In genomic region chr1:22206551-22207125, GRCh38 we compare ENCODE assay signal across 19 cellular contexts.
DNase-seq lines count a peak whose midpoint lies in the region; ATAC-seq, FAIRE-seq and TF ChIP-seq lines count a peak whose summit lies in the region.
"Had no signal": no experiment of that assay in that cellular context is flagged by ENCODE, and none has a peak within 500 bp of the region (broad histone marks: within the 10 kb centered on the region; RNA-seq: fewer than 3 reads in every experiment).

No MANE protein-coding gene starts in this region.

- in situ Hi-C loops in GM23248 (cut with MboI), result no loop called here
- in situ Hi-C loops in K562 (cut with MboI), result no loop called here

- H4K20me1 ChIP-seq in GM23248 (ENCODE audit: insufficient read depth) (no peaks in the 10 kb centered on the region), K562 (replicated peaks; ENCODE audit: control insufficient read depth, insufficient read depth, low read length) (peaks cover 8% of the 10 kb centered on the region)

- H3K36me3 ChIP-seq in GM23248 (ENCODE audit: low read depth), result no peaks in the 10 kb centered on the region
- H3K36me3 ChIP-seq in K562 (ENCODE audit: control insufficient read depth, insufficient read depth, low read length), result no peaks in the 10 kb centered on the region
- H3K36me3 ChIP-seq in kidney (ENCODE audit: control insufficient read depth in 1 of 2, insufficient read depth in 2 of 2, low read length in 2 of 2), result no peaks in the 10 kb centered on the region
- no peaks in the 10 kb centered on the region for H3K36me3 ChIP-seq in sigmoid colon
- no peaks in the 10 kb centered on the region for H3K36me3 ChIP-seq in left ventricle myocardium inferior

- H3K9me3 ChIP-seq in GM23248 (ENCODE audit: low read depth), result no peaks in the 10 kb centered on the region
- no peaks in the 10 kb centered on the region for H3K9me3 ChIP-seq in K562 (replicated peaks; ENCODE audit: control insufficient read depth, insufficient read depth, low read depth, low read length)
- no peaks in the 10 kb centered on the region for H3K9me3 ChIP-seq in kidney (ENCODE audit: control insufficient read depth in 1 of 2, low read length in 2 of 2)
- H3K9me3 ChIP-seq in sigmoid colon, result no peaks in the 10 kb centered on the region
- no peaks in the 10 kb centered on the region for H3K9me3 ChIP-seq in left ventricle myocardium inferior (replicated peaks)

- no peak for TF ChIP-seq RAD21 in K562 (CRISPR knock-in tag; conservative IDR thresholded peaks at IDR 0.05 in 1 of 2, IDR thresholded peaks at IDR 0.05 in 1 of 2)

- no peak overlapping the region for H3K9ac ChIP-seq in GM23248
- H3K9ac ChIP-seq in K562 (ENCODE audit: insufficient read depth in 1 of 2, low read depth in 2 of 2, low read length in 2 of 2), result no peak overlapping the region
- H3K9ac ChIP-seq in kidney (ENCODE audit: low read length in 2 of 2), result no peak overlapping the region

- H3K4me3 ChIP-seq in GM23248 (no peak overlapping the region), K562 (no peak overlapping the region), kidney (ENCODE audit: low read length in 2 of 2) (no peak overlapping the region), sigmoid colon (no peak overlapping the region), left ventricle myocardium inferior (no peak overlapping the region)

- H3K4me1 ChIP-seq in GM23248 (ENCODE audit: insufficient read depth) (no peaks in the 10 kb centered on the region), K562 (replicated peaks in 1 of 2; ENCODE audit: control insufficient read depth in 2 of 2, insufficient read depth in 2 of 2, low read length in 2 of 2) (no peaks in the 10 kb centered on the region), kidney (ENCODE audit: control insufficient read depth in 1 of 2, insufficient read depth in 1 of 2, low read depth in 1 of 2, low read length in 2 of 2) (peaks cover 0 to 4% of the 10 kb centered on the region in 2 donors), sigmoid colon (peaks cover 0 to 3% (median 0%) of the 10 kb centered on the region in 4 donors), left ventricle myocardium inferior (no peaks in the 10 kb centered on the region)

- H3K9me1 ChIP-seq in K562 (ENCODE audit: control insufficient read depth, insufficient read depth, low read length), result peaks cover 6% of the 10 kb centered on the region

- no peak for TF ChIP-seq POLR2A in K562 (conservative IDR thresholded peaks at IDR 0.05)
- no peak for TF ChIP-seq POLR2A in sigmoid colon (IDR thresholded peaks at IDR 0.05)

- no peak for ATAC-seq in K562

- TF ChIP-seq CTCF in K562 (IDR thresholded peaks at IDR 0.05 in 2 of 3, conservative IDR thresholded peaks at IDR 0.05 in 1 of 3; ENCODE audit: insufficient read depth in 2 of 3, low read depth in 1 of 3, low read length in 3 of 3) (no peak), kidney (IDR thresholded peaks at IDR 0.05; ENCODE audit: borderline replicate concordance, extremely low read depth, insufficient read depth) (no peak), sigmoid colon (IDR thresholded peaks at IDR 0.05) (no peak), left ventricle myocardium inferior (IDR thresholded peaks at IDR 0.05; ENCODE audit: borderline replicate concordance) (no peak)

- H3K4me2 ChIP-seq in GM23248 (ENCODE audit: unreplicated experiment) (no peak overlapping the region), K562 (ENCODE audit: insufficient read depth, low read length) (no peak overlapping the region)

- H3K27me3 ChIP-seq in GM23248 (replicated peaks; ENCODE audit: insufficient read depth) (peaks cover 74% of the 10 kb centered on the region), K562 (ENCODE audit: control insufficient read depth in 2 of 2, insufficient read depth in 2 of 2, low read length in 2 of 2) (peaks cover 50 to 67% of the 10 kb centered on the region in 2 experiments), sigmoid colon (peaks cover 13 to 51% (median 39%) of the 10 kb centered on the region in 3 donors), left ventricle myocardium inferior (ENCODE audit: low read depth) (peaks cover 82% of the 10 kb centered on the region)

- WGBS in GM23248 (ENCODE audit: low coverage in 1 of 2, low lambda C conversion rate in 2 of 2, missing lambda C conversion rate in 2 of 2), 2 experiments, result 73 to 80% methylated on average over 6 of the region's 6 CpGs
- 4% methylated on average over 6 of the region's 6 CpGs for WGBS in K562 (ENCODE audit: insufficient coverage, low coverage, missing lambda C conversion rate)
- WGBS in sigmoid colon, 2 donors, result 88 to 91% methylated on average over 6 of the region's 6 CpGs

- no peaks in the 10 kb centered on the region for H3K9me2 ChIP-seq in GM23248 (ENCODE audit: insufficient read depth)

- no TSS peak for BruUV-seq in K562 (replicated peaks; lab: Mats Ljungman, UMichigan)

- H3K79me2 ChIP-seq in GM23248 (ENCODE audit: insufficient read depth), result no peaks in the 10 kb centered on the region
- no peaks in the 10 kb centered on the region for H3K79me2 ChIP-seq in K562 (ENCODE audit: control insufficient read depth, insufficient read depth, low read length)

- no peaks in the 10 kb centered on the region for H3F3A ChIP-seq in GM23248 (ENCODE audit: insufficient read depth)

- FAIRE-seq in K562 (lab: Jason Lieb, UNC) (no peak), kidney (lab: Jason Lieb, UNC) (no peak)
- FAIRE-seq: A204.1, G401.6, GM12891 had no signal

- CTCF ChIA-PET in K562 (lab: Yijun Ruan, JAX; ENCODE audit: low intra/inter-chr PET ratio), result no interaction called here

- peak; percentile 41 for DNase-seq in GM23248
- DNase-seq in K562 (ENCODE audit: extremely low read depth in 1 of 4, low spot score in 3 of 4), result no peak
- DNase-seq in kidney, result peak; percentile 22
- peak; percentile 52 for DNase-seq in sigmoid colon
- no peak for DNase-seq in KG1 (lab: John Stamatoyannopoulos, UW)
- no peak for DNase-seq in left ventricle myocardium inferior
- DNase-seq in pons (ENCODE audit: low spot score), result no peak
- DNase-seq in activated CD4-positive, alpha-beta T cell treated with anti-CD3 and anti-CD28 coated beads for 48 hours, result no peak
- DNase-seq: C1 segment of cervical spinal cord; Calu3; CD4-positive, alpha-beta T cell; DMS 273 treated with DMSO at 0.1 percent for 48 hours; GOT3; H9; HFFc6; IMR-90 had no signal

- H3K27ac ChIP-seq in GM23248, result no peak overlapping the region
- no peak overlapping the region for H3K27ac ChIP-seq in K562 (ENCODE audit: extremely low read depth, low read depth, low read length)
- H3K27ac ChIP-seq in kidney (ENCODE audit: low read depth in 2 of 2, low read length in 2 of 2), result no peak overlapping the region
- H3K27ac ChIP-seq in sigmoid colon, result no peak overlapping the region
- no peak overlapping the region for H3K27ac ChIP-seq in left ventricle myocardium inferior (replicated peaks)

- no peak for TF ChIP-seq EP300 in K562 (IDR thresholded peaks at IDR 0.05; ENCODE audit: low read length)
- TF ChIP-seq EP300 in sigmoid colon (IDR thresholded peaks at IDR 0.05), result no peak

- no peak overlapping the region for H2AFZ ChIP-seq in GM23248
- no peak overlapping the region for H2AFZ ChIP-seq in K562 (ENCODE audit: low read depth, low read length)

- intact Hi-C loops in K562 (cut with micrococcal nuclease) (loop anchor here (5.0 kb wide), 1 partner anchor 74 kb away; no protein-coding TSS in a partner anchor), kidney (cut with DNase I) (no loop called here), sigmoid colon (cut with DNase I) (no loop called here), left ventricle myocardium inferior (cut with micrococcal nuclease) (no loop called here)

- POLR2A ChIA-PET in K562 (lab: Yijun Ruan, JAX), result interaction anchor here (0.6 to 0.7 kb wide), 2 partner anchors 13 to 28 kb away, joined by 3 to 5 read pairs; no protein-coding TSS in a partner anchor

TF ChIP-seq in K562, 482 proteins besides CTCF, POLR2A, EP300 and RAD21 (continues in another document):
- no peak for TF ChIP-seq CREB3 (tag; conservative IDR thresholded peaks at IDR 0.05; ENCODE audit: low read depth)
- TF ChIP-seq XRCC4 (IDR thresholded peaks at IDR 0.05; ENCODE audit: extremely low read depth, insufficient read depth, insufficient read length), result no peak
- TF ChIP-seq COPS2 (conservative IDR thresholded peaks at IDR 0.05), result no peak
- TF ChIP-seq CLOCK (CRISPR knock-in tag; IDR thresholded peaks at IDR 0.05; ENCODE audit: borderline replicate concordance), result no peak
- TF ChIP-seq FOXK2 (conservative IDR thresholded peaks at IDR 0.05 in 1 of 2, IDR thresholded peaks at IDR 0.05 in 1 of 2; ENCODE audit: low read depth in 2 of 2), result no peak
- no peak for TF ChIP-seq TOE1 (IDR thresholded peaks at IDR 0.05; ENCODE audit: borderline replicate concordance)
- no peak for TF ChIP-seq TOE1 (CRISPR knock-in tag; IDR thresholded peaks at IDR 0.05; ENCODE audit: borderline replicate concordance, low read depth)
- TF ChIP-seq SRSF9 (IDR thresholded peaks at IDR 0.05; ENCODE audit: borderline replicate concordance, low read depth, low read length), result no peak

Comparison
In these comparisons a context has a peak if more than half of its experiments do, and no peak if none do; other contexts are left out.
1. DNase-seq: peak in GM23248 (single experiment), kidney (single experiment) and sigmoid colon (single experiment); none in K562 (0 of 4), KG1 (single experiment), left ventricle myocardium inferior (single experiment), pons (single experiment) and activated CD4-positive, alpha-beta T cell treated with anti-CD3 and anti-CD28 coated beads for 48 hours (single experiment).